1 cellular context compared by ENCODE assay signal in the genomic region with DNA sequence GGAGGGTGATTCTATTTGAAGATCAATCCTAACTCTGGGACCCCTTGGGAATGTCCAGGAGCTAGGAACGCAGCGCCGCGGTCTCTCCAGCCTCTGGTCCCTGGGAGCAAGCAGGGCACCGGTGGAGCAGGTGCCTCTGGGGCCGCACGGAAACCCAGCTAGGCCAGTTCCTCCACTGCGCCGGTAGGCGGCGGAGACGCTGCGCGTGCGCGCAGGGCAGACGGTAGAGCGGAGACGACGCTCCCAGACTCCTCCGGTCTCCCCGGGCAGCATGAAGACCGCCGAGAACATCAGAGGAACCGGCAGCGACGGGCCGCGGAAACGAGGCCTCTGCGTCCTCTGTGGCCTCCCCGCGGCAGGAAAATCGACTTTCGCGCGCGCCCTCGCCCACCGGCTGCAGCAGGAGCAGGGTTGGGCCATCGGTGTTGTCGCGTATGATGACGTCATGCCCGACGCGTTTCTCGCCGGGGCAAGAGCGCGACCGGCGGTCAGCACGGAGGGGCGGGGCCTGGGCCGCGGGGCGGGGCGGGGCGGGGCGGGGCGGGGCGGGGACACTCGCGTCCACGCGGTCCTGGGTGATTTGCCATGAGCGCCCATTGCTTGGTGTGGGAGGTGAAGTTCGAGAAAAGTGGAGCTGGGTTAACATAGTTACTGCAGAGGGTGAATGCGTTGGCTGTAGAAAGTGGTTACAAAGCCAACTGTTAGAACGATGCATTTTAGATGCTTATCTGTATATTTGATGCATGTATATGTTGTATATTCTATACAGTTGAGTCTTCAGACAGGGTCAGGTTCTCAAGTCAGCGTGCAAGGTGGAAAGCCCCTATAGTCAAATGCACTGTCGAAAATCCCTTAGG.
A peak's percentile ranks its signal among the peaks of the same experiment; 100 is the strongest.
TF ChIP-seq lines count a peak whose summit lies in the region.

A gene with protein sequence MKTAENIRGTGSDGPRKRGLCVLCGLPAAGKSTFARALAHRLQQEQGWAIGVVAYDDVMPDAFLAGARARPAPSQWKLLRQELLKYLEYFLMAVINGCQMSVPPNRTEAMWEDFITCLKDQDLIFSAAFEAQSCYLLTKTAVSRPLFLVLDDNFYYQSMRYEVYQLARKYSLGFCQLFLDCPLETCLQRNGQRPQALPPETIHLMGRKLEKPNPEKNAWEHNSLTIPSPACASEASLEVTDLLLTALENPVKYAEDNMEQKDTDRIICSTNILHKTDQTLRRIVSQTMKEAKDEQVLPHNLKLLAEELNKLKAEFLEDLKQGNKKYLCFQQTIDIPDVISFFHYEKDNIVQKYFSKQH (plus strand): TSS at position 193 of the 857 bp plus-strand sequence. CDS start 79 bp downstream, at position 272.

TF ChIP-seq in HepG2, 621 proteins besides CTCF, POLR2A, EP300 and RAD21 (continued from another document and continues in another):
- TF ChIP-seq, protein P1, sequence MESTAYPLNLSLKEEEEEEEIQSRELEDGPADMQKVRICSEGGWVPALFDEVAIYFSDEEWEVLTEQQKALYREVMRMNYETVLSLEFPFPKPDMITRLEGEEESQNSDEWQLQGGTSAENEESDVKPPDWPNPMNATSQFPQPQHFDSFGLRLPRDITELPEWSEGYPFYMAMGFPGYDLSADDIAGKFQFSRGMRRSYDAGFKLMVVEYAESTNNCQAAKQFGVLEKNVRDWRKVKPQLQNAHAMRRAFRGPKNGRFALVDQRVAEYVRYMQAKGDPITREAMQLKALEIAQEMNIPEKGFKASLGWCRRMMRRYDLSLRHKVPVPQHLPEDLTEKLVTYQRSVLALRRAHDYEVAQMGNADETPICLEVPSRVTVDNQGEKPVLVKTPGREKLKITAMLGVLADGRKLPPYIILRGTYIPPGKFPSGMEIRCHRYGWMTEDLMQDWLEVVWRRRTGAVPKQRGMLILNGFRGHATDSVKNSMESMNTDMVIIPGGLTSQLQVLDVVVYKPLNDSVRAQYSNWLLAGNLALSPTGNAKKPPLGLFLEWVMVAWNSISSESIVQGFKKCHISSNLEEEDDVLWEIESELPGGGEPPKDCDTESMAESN (CRISPR knock-in tag; conservative IDR thresholded peaks at IDR 0.05) = peak; percentile 72; the same call in 1 of the 2 replicates
- TF ChIP-seq, protein P2, sequence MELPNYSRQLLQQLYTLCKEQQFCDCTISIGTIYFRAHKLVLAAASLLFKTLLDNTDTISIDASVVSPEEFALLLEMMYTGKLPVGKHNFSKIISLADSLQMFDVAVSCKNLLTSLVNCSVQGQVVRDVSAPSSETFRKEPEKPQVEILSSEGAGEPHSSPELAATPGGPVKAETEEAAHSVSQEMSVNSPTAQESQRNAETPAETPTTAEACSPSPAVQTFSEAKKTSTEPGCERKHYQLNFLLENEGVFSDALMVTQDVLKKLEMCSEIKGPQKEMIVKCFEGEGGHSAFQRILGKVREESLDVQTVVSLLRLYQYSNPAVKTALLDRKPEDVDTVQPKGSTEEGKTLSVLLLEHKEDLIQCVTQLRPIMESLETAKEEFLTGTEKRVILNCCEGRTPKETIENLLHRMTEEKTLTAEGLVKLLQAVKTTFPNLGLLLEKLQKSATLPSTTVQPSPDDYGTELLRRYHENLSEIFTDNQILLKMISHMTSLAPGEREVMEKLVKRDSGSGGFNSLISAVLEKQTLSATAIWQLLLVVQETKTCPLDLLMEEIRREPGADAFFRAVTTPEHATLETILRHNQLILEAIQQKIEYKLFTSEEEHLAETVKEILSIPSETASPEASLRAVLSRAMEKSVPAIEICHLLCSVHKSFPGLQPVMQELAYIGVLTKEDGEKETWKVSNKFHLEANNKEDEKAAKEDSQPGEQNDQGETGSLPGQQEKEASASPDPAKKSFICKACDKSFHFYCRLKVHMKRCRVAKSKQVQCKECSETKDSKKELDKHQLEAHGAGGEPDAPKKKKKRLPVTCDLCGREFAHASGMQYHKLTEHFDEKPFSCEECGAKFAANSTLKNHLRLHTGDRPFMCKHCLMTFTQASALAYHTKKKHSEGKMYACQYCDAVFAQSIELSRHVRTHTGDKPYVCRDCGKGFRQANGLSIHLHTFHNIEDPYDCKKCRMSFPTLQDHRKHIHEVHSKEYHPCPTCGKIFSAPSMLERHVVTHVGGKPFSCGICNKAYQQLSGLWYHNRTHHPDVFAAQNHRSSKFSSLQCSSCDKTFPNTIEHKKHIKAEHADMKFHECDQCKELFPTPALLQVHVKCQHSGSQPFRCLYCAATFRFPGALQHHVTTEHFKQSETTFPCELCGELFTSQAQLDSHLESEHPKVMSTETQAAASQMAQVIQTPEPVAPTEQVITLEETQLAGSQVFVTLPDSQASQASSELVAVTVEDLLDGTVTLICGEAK (IDR thresholded peaks at IDR 0.05) = no peak
- TF ChIP-seq, protein P2 (CRISPR knock-in tag; IDR thresholded peaks at IDR 0.05) = 0 out of 2 replicates have a peak, but pooled peaks have one; percentile 71
- TF ChIP-seq FOXJ3 (CRISPR knock-in tag; IDR thresholded peaks at IDR 0.05; ENCODE audit: borderline replicate concordance) (no peak; the same call in 1 of the 2 replicates), ZBTB20 (CRISPR knock-in tag; IDR thresholded peaks at IDR 0.05; ENCODE audit: borderline replicate concordance, low read depth) (no peak), ZNF326 (CRISPR knock-in tag; IDR thresholded peaks at IDR 0.05; ENCODE audit: borderline replicate concordance) (no peak), ZFP36L1 (CRISPR knock-in tag; IDR thresholded peaks at IDR 0.05) (no peak), NFIB (CRISPR knock-in tag; IDR thresholded peaks at IDR 0.05; ENCODE audit: borderline replicate concordance) (no peak), RFX5 (IDR thresholded peaks at IDR 0.05; ENCODE audit: low read depth, low read length) (no peak), RBFOX2 (IDR thresholded peaks at IDR 0.05; ENCODE audit: low read depth, low read length) (peak; percentile 93), SOX5 (CRISPR knock-in tag; IDR thresholded peaks at IDR 0.05; ENCODE audit: borderline replicate concordance) (peak; percentile 37; the same call in 1 of the 2 replicates), ATRX (CRISPR knock-in tag; IDR thresholded peaks at IDR 0.05; ENCODE audit: borderline replicate concordance) (no peak), MIER3 (CRISPR knock-in tag; IDR thresholded peaks at IDR 0.05; ENCODE audit: borderline replicate concordance) (no peak), CHD4 (IDR thresholded peaks at IDR 0.05; ENCODE audit: borderline replicate concordance, low read length) (no peak), ZNF713 (CRISPR knock-in tag; IDR thresholded peaks at IDR 0.05) (0 out of 2 replicates have a peak, but pooled peaks have one; percentile 57), MYC (CRISPR knock-in tag; IDR thresholded peaks at IDR 0.05; ENCODE audit: borderline replicate concordance) (peak; percentile 89), ZNF484 (CRISPR knock-in tag; IDR thresholded peaks at IDR 0.05; ENCODE audit: borderline replicate concordance, low read depth) (no peak), BHLHE40 (IDR thresholded peaks at IDR 0.05; ENCODE audit: low read length) (peak; percentile 43; the same call in 1 of the 2 replicates), KLF16 (CRISPR knock-in tag; IDR thresholded peaks at IDR 0.05) (no peak; a peak in 2 of 4 replicates), NCOR1 (IDR thresholded peaks at IDR 0.05; ENCODE audit: borderline replicate concordance, low read length) (no peak), ZSCAN30 (CRISPR knock-in tag; IDR thresholded peaks at IDR 0.05) (no peak), ZNF160 (CRISPR knock-in tag; IDR thresholded peaks at IDR 0.05) (peak; percentile 50; the same call in 1 of the 2 replicates), CBX2 (IDR thresholded peaks at IDR 0.05; ENCODE audit: low read depth, low read length) (no peak), CBX2 (CRISPR knock-in tag; IDR thresholded peaks at IDR 0.05; ENCODE audit: low read depth) (no peak), XBP1 (CRISPR knock-in tag; IDR thresholded peaks at IDR 0.05) (no peak)
- TF ChIP-seq, protein P3, sequence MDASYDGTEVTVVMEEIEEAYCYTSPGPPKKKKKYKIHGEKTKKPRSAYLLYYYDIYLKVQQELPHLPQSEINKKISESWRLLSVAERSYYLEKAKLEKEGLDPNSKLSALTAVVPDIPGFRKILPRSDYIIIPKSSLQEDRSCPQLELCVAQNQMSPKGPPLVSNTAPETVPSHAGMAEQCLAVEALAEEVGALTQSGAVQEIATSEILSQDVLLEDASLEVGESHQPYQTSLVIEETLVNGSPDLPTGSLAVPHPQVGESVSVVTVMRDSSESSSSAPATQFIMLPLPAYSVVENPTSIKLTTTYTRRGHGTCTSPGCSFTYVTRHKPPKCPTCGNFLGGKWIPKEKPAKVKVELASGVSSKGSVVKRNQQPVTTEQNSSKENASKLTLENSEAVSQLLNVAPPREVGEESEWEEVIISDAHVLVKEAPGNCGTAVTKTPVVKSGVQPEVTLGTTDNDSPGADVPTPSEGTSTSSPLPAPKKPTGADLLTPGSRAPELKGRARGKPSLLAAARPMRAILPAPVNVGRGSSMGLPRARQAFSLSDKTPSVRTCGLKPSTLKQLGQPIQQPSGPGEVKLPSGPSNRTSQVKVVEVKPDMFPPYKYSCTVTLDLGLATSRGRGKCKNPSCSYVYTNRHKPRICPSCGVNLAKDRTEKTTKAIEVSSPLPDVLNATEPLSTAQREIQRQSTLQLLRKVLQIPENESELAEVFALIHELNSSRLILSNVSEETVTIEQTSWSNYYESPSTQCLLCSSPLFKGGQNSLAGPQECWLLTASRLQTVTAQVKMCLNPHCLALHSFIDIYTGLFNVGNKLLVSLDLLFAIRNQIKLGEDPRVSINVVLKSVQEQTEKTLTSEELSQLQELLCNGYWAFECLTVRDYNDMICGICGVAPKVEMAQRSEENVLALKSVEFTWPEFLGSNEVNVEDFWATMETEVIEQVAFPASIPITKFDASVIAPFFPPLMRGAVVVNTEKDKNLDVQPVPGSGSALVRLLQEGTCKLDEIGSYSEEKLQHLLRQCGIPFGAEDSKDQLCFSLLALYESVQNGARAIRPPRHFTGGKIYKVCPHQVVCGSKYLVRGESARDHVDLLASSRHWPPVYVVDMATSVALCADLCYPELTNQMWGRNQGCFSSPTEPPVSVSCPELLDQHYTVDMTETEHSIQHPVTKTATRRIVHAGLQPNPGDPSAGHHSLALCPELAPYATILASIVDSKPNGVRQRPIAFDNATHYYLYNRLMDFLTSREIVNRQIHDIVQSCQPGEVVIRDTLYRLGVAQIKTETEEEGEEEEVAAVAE (CRISPR knock-in tag; IDR thresholded peaks at IDR 0.05; ENCODE audit: borderline replicate concordance) = peak; percentile 35; the same call in 1 of the 2 replicates
- TF ChIP-seq, protein P4, sequence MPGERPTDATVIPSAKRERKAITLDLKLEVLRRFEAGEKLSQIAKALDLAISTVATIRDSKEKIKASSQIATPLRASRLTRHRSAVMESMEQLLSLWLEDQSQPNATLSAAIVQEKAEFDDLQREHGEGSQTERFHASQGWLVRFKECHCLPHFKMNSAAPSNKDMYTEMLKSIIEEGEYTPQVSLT (CRISPR knock-in tag; IDR thresholded peaks at IDR 0.05; ENCODE audit: borderline replicate concordance, low read depth) = no peak
- TF ChIP-seq, protein P5, sequence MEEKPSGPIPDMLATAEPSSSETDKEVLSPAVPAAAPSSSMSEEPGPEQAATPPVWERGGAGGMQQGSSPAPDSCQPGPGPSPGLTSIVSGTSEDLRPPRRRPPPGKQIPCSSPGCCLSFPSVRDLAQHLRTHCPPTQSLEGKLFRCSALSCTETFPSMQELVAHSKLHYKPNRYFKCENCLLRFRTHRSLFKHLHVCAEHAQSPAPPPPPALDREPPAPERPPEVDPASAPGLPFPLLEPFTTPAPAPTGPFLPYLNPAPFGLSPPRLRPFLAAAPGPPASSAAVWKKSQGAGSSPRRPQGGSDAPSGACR (CRISPR knock-in tag; IDR thresholded peaks at IDR 0.05) = 0 out of 2 replicates have a peak, but pooled peaks have one; percentile 11
- TF ChIP-seq, protein P6, sequence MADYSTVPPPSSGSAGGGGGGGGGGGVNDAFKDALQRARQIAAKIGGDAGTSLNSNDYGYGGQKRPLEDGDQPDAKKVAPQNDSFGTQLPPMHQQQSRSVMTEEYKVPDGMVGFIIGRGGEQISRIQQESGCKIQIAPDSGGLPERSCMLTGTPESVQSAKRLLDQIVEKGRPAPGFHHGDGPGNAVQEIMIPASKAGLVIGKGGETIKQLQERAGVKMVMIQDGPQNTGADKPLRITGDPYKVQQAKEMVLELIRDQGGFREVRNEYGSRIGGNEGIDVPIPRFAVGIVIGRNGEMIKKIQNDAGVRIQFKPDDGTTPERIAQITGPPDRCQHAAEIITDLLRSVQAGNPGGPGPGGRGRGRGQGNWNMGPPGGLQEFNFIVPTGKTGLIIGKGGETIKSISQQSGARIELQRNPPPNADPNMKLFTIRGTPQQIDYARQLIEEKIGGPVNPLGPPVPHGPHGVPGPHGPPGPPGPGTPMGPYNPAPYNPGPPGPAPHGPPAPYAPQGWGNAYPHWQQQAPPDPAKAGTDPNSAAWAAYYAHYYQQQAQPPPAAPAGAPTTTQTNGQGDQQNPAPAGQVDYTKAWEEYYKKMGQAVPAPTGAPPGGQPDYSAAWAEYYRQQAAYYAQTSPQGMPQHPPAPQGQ (CRISPR knock-in tag; IDR thresholded peaks at IDR 0.05; ENCODE audit: borderline replicate concordance) = no peak
